In genomic region chr7:64946772-64947171, GRCh38 we compare ENCODE assay signal across 8 cellular contexts. TPM values are rescaled to one million over a fixed set of nuclear protein-coding genes. Genes with fewer than 3 reads are reported as not detected.
DNase-seq lines count a peak whose midpoint lies in the region; ATAC-seq, FAIRE-seq and TF ChIP-seq lines count a peak whose summit lies in the region.

No MANE protein-coding gene starts in this region.

- TF ChIP-seq POLR2A in tibial nerve (IDR thresholded peaks at IDR 0.05), result no peak

- H3K9me3 ChIP-seq in MG63 (no peaks in the 10 kb centered on the region), pancreas (no peaks in the 10 kb centered on the region), tibial nerve (no peaks in the 10 kb centered on the region)

- H3K27ac ChIP-seq in pancreas, result no peak overlapping the region
- H3K27ac ChIP-seq in tibial nerve, result no peak overlapping the region

- TF ChIP-seq EP300 in tibial nerve (IDR thresholded peaks at IDR 0.05), result no peak

- WGBS in pancreas, 2 donors, result 45% methylated on average over 5 of the region's 5 CpGs
- WGBS in tibial nerve, 2 donors, result 39% methylated on average over 5 of the region's 5 CpGs

- no peak for FAIRE-seq in pancreas (lab: Jason Lieb, UNC)

- ATAC-seq in pancreas (peak; percentile 36 to 71 (median 50)), HG02885 (IDR thresholded peaks at IDR 0.05; ENCODE audit: poor library complexity, unreplicated experiment) (no peak), omental fat pad (ENCODE audit: low FRiP score) (no peak)

- no peak for TF ChIP-seq CTCF in pancreas (IDR thresholded peaks at IDR 0.05)
- TF ChIP-seq CTCF in omental fat pad (IDR thresholded peaks at IDR 0.05), result no peak
- no peak for TF ChIP-seq CTCF in tibial nerve (IDR thresholded peaks at IDR 0.05)

- DNase-seq in EL (peak; percentile 7), MG63 (peak; percentile 36), dermis blood vessel endothelial cell (peak; percentile 27), pancreas (peak in 2 of 6 donors; percentile 56 to 62), omental fat pad (ENCODE audit: low spot score) (no peak), tibial nerve (ENCODE audit: low spot score in 2 of 2) (no peak)
- DNase-seq in effector CD8-positive, alpha-beta T cell (lab: John Stamatoyannopoulos, UW), result no peak

- H3K4me3 ChIP-seq in MG63 (no peak overlapping the region), pancreas (peak overlapping the region in 1 of 4 donors; percentile 54), tibial nerve (no peak overlapping the region)

- H3K27me3 ChIP-seq in MG63, result peaks cover 5% of the 10 kb centered on the region; the same call in 1 of the 2 replicates
- H3K27me3 ChIP-seq in pancreas, result no peaks in the 10 kb centered on the region
- peaks cover 0 to 36% of the 10 kb centered on the region in 2 donors for H3K27me3 ChIP-seq in tibial nerve

- no peaks in the 10 kb centered on the region for H3K36me3 ChIP-seq in MG63
- H3K36me3 ChIP-seq in pancreas, result no peaks in the 10 kb centered on the region
- no peaks in the 10 kb centered on the region for H3K36me3 ChIP-seq in tibial nerve

- peaks cover 0 to 2% (median 0%) of the 10 kb centered on the region in 3 donors for H3K4me1 ChIP-seq in pancreas
- peaks cover 0 to 16% (median 9%) of the 10 kb centered on the region in 4 donors for H3K4me1 ChIP-seq in tibial nerve

- intact Hi-C loops in pancreas (cut with DNase I), result loop anchor here in 1 of 3 donors (10.0 kb wide), 1 partner anchor 358 kb away; no protein-coding TSS in a partner anchor

RNA-seq across cellular contexts. Expression of gene ZNF273, which starts 43.7 kb away (rescaled TPM):
- total RNA-seq in MG63 (2014; rRNA removed; shearing (Covaris generic); ENCODE audit: low replicate concordance), result 1.2 TPM in 2 replicates
- 5.1 and 10.9 TPM in 2 replicates for total RNA-seq in dermis blood vessel endothelial cell
- total RNA-seq in pancreas, result 1 to 10 TPM; 1.7 to 8.0 (median 3.0) TPM
- 1 to 10 TPM; 4.6 to 5.4 TPM for polyA plus RNA-seq in pancreas
- total RNA-seq in omental fat pad, result 10 to 100 TPM in 1 of 4 donors, 1 to 10 TPM in 3; 2.4 to 12.9 (median 5.8) TPM
- 10 to 100 TPM in 3 of 4 donors, 1 to 10 TPM in 1; 3.0 to 19.8 (median 13.2) TPM for total RNA-seq in tibial nerve

RNA-seq across cellular contexts. Expression of gene ZNF117, which starts 44.1 kb away (rescaled TPM):
- total RNA-seq in MG63 (2014; rRNA removed; shearing (Covaris generic); ENCODE audit: low replicate concordance), result 0.94 and 3.7 TPM in 2 replicates
- total RNA-seq in dermis blood vessel endothelial cell (4.8 TPM in 2 replicates), pancreas (1 to 10 TPM; 3.0 to 9.4 (median 3.9) TPM), omental fat pad (10 to 100 TPM; 16.3 to 47.3 (median 29.0) TPM), tibial nerve (10 to 100 TPM; 15.1 to 22.2 (median 15.4) TPM)
- 1 to 10 TPM; 3.0 to 4.2 TPM for polyA plus RNA-seq in pancreas

RNA-seq across cellular contexts. Expression of gene ERV3-1, which starts 59.7 kb away (rescaled TPM):
- total RNA-seq in MG63 (2014; rRNA removed; shearing (Covaris generic); ENCODE audit: low replicate concordance), result 3.3 and 3.7 TPM in 2 replicates
- total RNA-seq in dermis blood vessel endothelial cell, result 4.5 and 7.7 TPM in 2 replicates
- 10 to 100 TPM in 1 of 6 donors, 1 to 10 TPM in 5; 2.7 to 12.7 (median 4.8) TPM for total RNA-seq in pancreas
- 1 to 10 TPM; 3.4 to 4.2 TPM for polyA plus RNA-seq in pancreas
- total RNA-seq in omental fat pad, result 10 to 100 TPM; 26.3 to 85.8 (median 46.0) TPM
- total RNA-seq in tibial nerve, result 10 to 100 TPM; 19.2 to 33.9 (median 19.7) TPM

Comparison
In these comparisons a context has a peak if more than half of its experiments do, and no peak if none do; other contexts are left out.
1. DNase-seq: peak in EL (single experiment), MG63 (single experiment) and dermis blood vessel endothelial cell (single experiment); none in omental fat pad (single experiment), tibial nerve (0 of 2) and effector CD8-positive, alpha-beta T cell (single experiment).
2. ATAC-seq: peak in pancreas (4 of 4); none in HG02885 (single experiment) and omental fat pad (single experiment).